Comparison of ENCODE assay signal across 1 cellular context in genomic region chr14:59331217-59331616, GRCh38.
TF ChIP-seq lines count a peak whose summit lies in the region.

No MANE protein-coding gene starts in this region.

TF ChIP-seq in HepG2, 621 proteins besides CTCF, POLR2A, EP300 and RAD21:
- TF ChIP-seq ZBTB1 (CRISPR knock-in tag; IDR thresholded peaks at IDR 0.05; ENCODE audit: borderline replicate concordance), result no peak
- no peak for TF ChIP-seq TBX2 (CRISPR knock-in tag; IDR thresholded peaks at IDR 0.05; ENCODE audit: borderline replicate concordance)
- no peak for TF ChIP-seq DMTF1 (CRISPR knock-in tag; IDR thresholded peaks at IDR 0.05)
- no peak for TF ChIP-seq JUND (CRISPR knock-in tag; IDR thresholded peaks at IDR 0.05)
- no peak for TF ChIP-seq U2AF1 (optimal IDR thresholded peaks at IDR 0.05; ENCODE audit: low read depth, low read length)
- no peak for TF ChIP-seq E2F1 (CRISPR knock-in tag; IDR thresholded peaks at IDR 0.05)
- TF ChIP-seq ZNF468 (CRISPR knock-in tag; IDR thresholded peaks at IDR 0.05), result no peak
- no peak for TF ChIP-seq JARID2 (CRISPR knock-in tag; IDR thresholded peaks at IDR 0.05; ENCODE audit: insufficient replicate concordance)
- no peak for TF ChIP-seq PREB (CRISPR knock-in tag; IDR thresholded peaks at IDR 0.05)
- no peak for TF ChIP-seq ZMYM4 (CRISPR knock-in tag; IDR thresholded peaks at IDR 0.05)
- TF ChIP-seq SKIL (CRISPR knock-in tag; IDR thresholded peaks at IDR 0.05; ENCODE audit: borderline replicate concordance), result no peak
